29 cellular contexts compared by ENCODE assay signal in the genomic region with DNA sequence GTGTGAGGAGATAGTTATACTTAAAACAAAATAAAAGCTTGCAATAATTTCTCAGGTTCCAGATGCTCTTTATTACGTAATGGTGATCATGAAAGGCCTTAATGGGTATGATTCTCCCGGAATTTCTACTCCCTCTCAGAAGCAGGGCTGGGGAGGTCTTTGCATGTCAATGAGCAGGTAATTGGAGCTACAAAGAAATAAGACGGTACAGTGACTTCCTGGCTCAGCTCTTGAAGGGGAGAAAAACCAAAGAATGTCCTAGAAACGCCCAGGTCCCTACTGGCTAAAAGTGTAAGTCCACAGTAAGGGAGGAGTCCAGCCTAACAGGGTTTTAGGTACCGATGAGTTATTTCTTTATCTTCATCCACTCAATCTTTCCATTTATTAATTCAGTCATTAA.
"Had no signal": no experiment of that assay in that cellular context is flagged by ENCODE, and none has a peak within 500 bp of the region (broad histone marks: within the 10 kb centered on the region; RNA-seq: fewer than 3 reads in every experiment).

No MANE protein-coding gene starts in this region.

- H3K36me3 Mint-ChIP-seq: naive thymus-derived CD8-positive, alpha-beta T cell; stimulated activated memory B cell treated with anti-CD40 and anti-IgM and Interleukin-4, amounts not matched to agents 10 μg/mL and 1 μg/mL and 100 μg/mL, for 72 hours; type B pancreatic cell had no signal

- H3K27ac ChIP-seq: left lung, lower lobe of right lung, pancreas, prostate gland, sigmoid colon, spleen, tibial nerve, uterus had no signal

- H3K27me3 ChIP-seq: left lung, pancreas, sigmoid colon, spleen, tibial nerve, uterus had no signal

- H3K27me3 Mint-ChIP-seq: stimulated activated memory B cell treated with anti-CD40 and anti-IgM and Interleukin-4, amounts not matched to agents 10 μg/mL and 1 μg/mL and 100 μg/mL, for 72 hours; stimulated activated naive CD8-positive, alpha-beta T cell treated with anti-CD3 and anti-CD28 coated beads, Interleukin-15, amount 100 ng/mL, for 72 hours had no signal

- H3K36me3 ChIP-seq: left lung, lower lobe of right lung, pancreas, prostate gland, sigmoid colon, spleen, tibial nerve, uterus had no signal

- H3K27ac Mint-ChIP-seq: naive thymus-derived CD8-positive, alpha-beta T cell; nephron; stimulated activated memory B cell treated with anti-CD40 and anti-IgM and Interleukin-4, amounts not matched to agents 10 μg/mL and 1 μg/mL and 100 μg/mL, for 72 hours; stimulated activated naive CD8-positive, alpha-beta T cell treated with anti-CD3 and anti-CD28 coated beads, Interleukin-15, amount 100 ng/mL, for 72 hours; type B pancreatic cell had no signal

- ATAC-seq: left cardiac atrium; left lung; lower lobe of right lung; naive thymus-derived CD8-positive, alpha-beta T cell; pancreas; right cardiac atrium; stimulated activated memory B cell treated with anti-CD40 and anti-IgM and Interleukin-4, amounts not matched to agents 10 μg/mL and 1 μg/mL and 100 μg/mL, for 72 hours; stimulated activated naive CD8-positive, alpha-beta T cell treated with anti-CD3 and anti-CD28 coated beads, Interleukin-15, amount 100 ng/mL, for 72 hours had no signal

- H3K4me3 Mint-ChIP-seq: naive thymus-derived CD8-positive, alpha-beta T cell; nephron; neural crest cell; stimulated activated memory B cell treated with anti-CD40 and anti-IgM and Interleukin-4, amounts not matched to agents 10 μg/mL and 1 μg/mL and 100 μg/mL, for 72 hours; stimulated activated naive CD8-positive, alpha-beta T cell treated with anti-CD3 and anti-CD28 coated beads, Interleukin-15, amount 100 ng/mL, for 72 hours; type B pancreatic cell had no signal

- H3K9me3 ChIP-seq: lower lobe of right lung, pancreas, prostate gland, sigmoid colon, uterus had no signal

- H3K4me3 ChIP-seq: left lung, lower lobe of right lung, pancreas, prostate gland, sigmoid colon, spleen, tibial nerve, uterus had no signal

- H3K4me1 Mint-ChIP-seq: naive thymus-derived CD8-positive, alpha-beta T cell; nephron; neural crest cell; stimulated activated memory B cell treated with anti-CD40 and anti-IgM and Interleukin-4, amounts not matched to agents 10 μg/mL and 1 μg/mL and 100 μg/mL, for 72 hours; stimulated activated naive CD8-positive, alpha-beta T cell treated with anti-CD3 and anti-CD28 coated beads, Interleukin-15, amount 100 ng/mL, for 72 hours had no signal

- H3K4me1 ChIP-seq: left lung, lower lobe of right lung, pancreas, prostate gland, sigmoid colon, spleen, tibial nerve, uterus had no signal

- DNase-seq: hypothalamus; islet precursor cell; kidney glomerular epithelial cell; left cardiac atrium; left lung; lower lobe of right lung; mammary epithelial cell; mesenchymal stem cell; naive thymus-derived CD8-positive, alpha-beta T cell; nucleus accumbens; pancreas; posterior cingulate gyrus; retina; right cardiac atrium; sigmoid colon; small intestine; spleen; stimulated activated CD4-positive, alpha-beta T cell treated with anti-CD3 and anti-CD28 coated beads, Interleukin-4, amount 100 ng/mL, for 4 hours; stimulated activated CD8-positive, alpha-beta memory T cell treated with anti-CD3 and anti-CD28 coated beads, Interleukin-4, amount 100 ng/mL, for 48 hours; stimulated activated naive CD4-positive, alpha-beta T cell treated with Interleukin-2 at 50 U/mL for 16 hours; stimulated activated naive CD8-positive, alpha-beta T cell treated with anti-CD3 and anti-CD28 coated beads, Interleukin-15, amount 100 ng/mL, for 72 hours; substantia nigra; uterus had no signal
